8 cellular contexts compared by ENCODE assay signal in the genomic region with DNA sequence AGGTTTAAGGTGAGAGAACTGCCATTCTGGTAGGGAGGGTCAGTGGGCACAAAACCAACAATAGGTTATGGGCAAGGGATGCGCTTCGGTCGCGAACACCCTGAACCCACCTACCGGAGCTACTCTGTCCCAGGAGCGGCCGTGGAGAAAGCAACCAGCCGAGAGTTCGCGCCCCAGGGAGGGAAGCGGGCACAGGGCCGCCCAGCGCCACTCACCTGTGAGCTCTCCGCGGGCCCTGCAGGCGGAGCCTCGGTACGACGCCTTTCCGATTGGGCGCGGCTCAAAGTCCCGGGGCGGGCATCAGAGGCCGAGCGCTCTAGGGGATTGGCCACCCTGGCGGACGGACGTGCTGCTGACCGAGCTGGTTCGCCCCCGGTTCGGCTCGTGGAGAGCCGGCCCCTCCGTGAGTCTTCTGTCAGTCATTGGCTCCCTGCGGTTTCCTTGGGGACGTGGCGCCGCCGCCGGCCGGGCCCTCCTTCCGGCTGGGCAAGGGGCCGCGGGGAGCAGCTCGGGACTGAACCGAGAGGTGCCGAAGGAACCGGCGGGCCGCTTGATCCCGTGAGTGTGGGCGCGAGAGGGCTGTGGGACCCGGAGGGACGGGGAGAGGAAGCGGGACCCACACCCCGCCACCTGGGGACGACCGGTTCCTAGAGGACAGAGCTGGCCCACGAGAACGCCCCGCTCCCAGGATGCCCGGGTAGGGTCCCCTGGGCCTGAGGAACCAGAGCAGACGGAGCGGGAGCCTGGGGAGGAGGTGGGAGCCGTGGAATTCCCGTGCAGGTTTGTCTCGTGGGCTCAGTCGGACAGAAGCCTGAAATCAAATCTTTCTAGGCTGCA. TPM values are rescaled to one million over a fixed set of nuclear protein-coding genes. Genes with fewer than 3 reads are reported as not detected.
DNase-seq lines count a peak whose midpoint lies in the region; ATAC-seq and TF ChIP-seq lines count a peak whose summit lies in the region.

A gene with protein sequence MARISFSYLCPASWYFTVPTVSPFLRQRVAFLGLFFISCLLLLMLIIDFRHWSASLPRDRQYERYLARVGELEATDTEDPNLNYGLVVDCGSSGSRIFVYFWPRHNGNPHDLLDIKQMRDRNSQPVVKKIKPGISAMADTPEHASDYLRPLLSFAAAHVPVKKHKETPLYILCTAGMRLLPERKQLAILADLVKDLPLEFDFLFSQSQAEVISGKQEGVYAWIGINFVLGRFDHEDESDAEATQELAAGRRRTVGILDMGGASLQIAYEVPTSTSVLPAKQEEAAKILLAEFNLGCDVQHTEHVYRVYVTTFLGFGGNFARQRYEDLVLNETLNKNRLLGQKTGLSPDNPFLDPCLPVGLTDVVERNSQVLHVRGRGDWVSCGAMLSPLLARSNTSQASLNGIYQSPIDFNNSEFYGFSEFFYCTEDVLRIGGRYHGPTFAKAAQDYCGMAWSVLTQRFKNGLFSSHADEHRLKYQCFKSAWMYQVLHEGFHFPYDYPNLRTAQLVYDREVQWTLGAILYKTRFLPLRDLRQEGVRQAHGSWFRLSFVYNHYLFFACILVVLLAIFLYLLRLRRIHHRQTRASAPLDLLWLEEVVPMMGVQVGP (plus strand): TSS at position 479 of the 837 bp plus-strand sequence. CDS start 448 bp downstream, outside the sequence.

- H3K4me1 Mint-ChIP-seq in activated naive CD8-positive, alpha-beta T cell (ENCODE audit: low read depth): peaks cover 29% of the 10 kb centered on the region
- H3K4me1 Mint-ChIP-seq in glutamatergic neuron (ENCODE audit: low read depth, unreplicated experiment): peaks cover 4% of the 10 kb centered on the region

- no peaks in the 10 kb centered on the region for H3K9me3 ChIP-seq in osteoblast (ENCODE audit: low read depth, low read length)
- no peaks in the 10 kb centered on the region for H3K9me3 ChIP-seq in thymus (ENCODE audit: control insufficient read depth)

- H3K27me3 Mint-ChIP-seq in activated naive CD8-positive, alpha-beta T cell: peaks cover 7% of the 10 kb centered on the region
- peaks cover 4% of the 10 kb centered on the region for H3K27me3 Mint-ChIP-seq in glutamatergic neuron (ENCODE audit: unreplicated experiment)

- peaks cover 10% of the 10 kb centered on the region for H4K20me1 ChIP-seq in osteoblast (ENCODE audit: insufficient read depth, low read length)

- H3K36me3 ChIP-seq in osteoblast (ENCODE audit: insufficient read depth, low read length) (peaks cover 23% of the 10 kb centered on the region), thymus (ENCODE audit: control insufficient read depth, insufficient read depth) (no peaks in the 10 kb centered on the region)

- peak within 1 kb of the TSS; percentile 98 for H3K4me3 Mint-ChIP-seq in activated naive CD8-positive, alpha-beta T cell
- peak within 1 kb of the TSS; percentile 92 for H3K4me3 Mint-ChIP-seq in glutamatergic neuron (ENCODE audit: unreplicated experiment)

- H3K27me3 ChIP-seq in osteoblast (ENCODE audit: insufficient read depth, low read length) (no peaks in the 10 kb centered on the region), thymus (ENCODE audit: control insufficient read depth, insufficient read depth) (peaks cover 4% of the 10 kb centered on the region)

- H3K79me2 ChIP-seq in osteoblast (ENCODE audit: insufficient read depth, low read length): peaks cover 52% of the 10 kb centered on the region

- H3K4me1 ChIP-seq in osteoblast (ENCODE audit: insufficient read depth, low read length): peaks cover 36% of the 10 kb centered on the region
- peaks cover 9% of the 10 kb centered on the region for H3K4me1 ChIP-seq in thymus (ENCODE audit: control insufficient read depth, insufficient read depth, low read length)

- ATAC-seq in HG02610 (IDR thresholded peaks at IDR 0.05; ENCODE audit: unreplicated experiment) (peak; percentile 99), SK-N-SH treated with all-trans-retinoic acid at 6 μM for 48 hours (peak; percentile 99)

- H3K36me3 Mint-ChIP-seq in activated naive CD8-positive, alpha-beta T cell: no peaks in the 10 kb centered on the region
- H3K36me3 Mint-ChIP-seq in glutamatergic neuron (ENCODE audit: unreplicated experiment): no peaks in the 10 kb centered on the region

- H3K27ac ChIP-seq in osteoblast (ENCODE audit: low read depth, low read length) (peak within 1 kb of the TSS; percentile 78), thymus (ENCODE audit: low read depth) (peak within 1 kb of the TSS; percentile 71)

- peak within 1 kb of the TSS; percentile 97 for H3K4me2 ChIP-seq in osteoblast (ENCODE audit: insufficient read depth, low read length)

- under 1% methylated on average over 71 of the region's 71 CpGs for WGBS in thymus

- H3K27ac Mint-ChIP-seq in activated naive CD8-positive, alpha-beta T cell: peak within 1 kb of the TSS; percentile 87
- H3K27ac Mint-ChIP-seq in glutamatergic neuron (ENCODE audit: unreplicated experiment): peak within 1 kb of the TSS; percentile 19

- DNase-seq in GM10266 (ENCODE audit: extremely low spot score) (peak; percentile 97), NCI-H1092 treated with DMSO at 0.1 percent for 48 hours (lab: John Stamatoyannopoulos, UW) (peak; percentile 90), glutamatergic neuron (peak; percentile 95), osteoblast (ENCODE audit: insufficient read length, low spot score, missing footprints) (peak; percentile 98)

- TF ChIP-seq CTCF in GM10266 (IDR thresholded peaks at IDR 0.05; ENCODE audit: control insufficient read depth, insufficient read depth, low read depth, missing control alignments): no peak
- TF ChIP-seq CTCF in glutamatergic neuron (IDR thresholded peaks at IDR 0.05; ENCODE audit: partially characterized antibody, unreplicated experiment): peak; percentile 68
- TF ChIP-seq CTCF in osteoblast (IDR thresholded peaks at IDR 0.05; ENCODE audit: extremely low read depth, low read depth, low read length): peak; percentile 4

- H2AFZ ChIP-seq in osteoblast (ENCODE audit: low read length): peak within 1 kb of the TSS; percentile 93

- H3K4me3 ChIP-seq in osteoblast (ENCODE audit: insufficient read depth, low read length) (peak within 1 kb of the TSS; percentile 93), thymus (ENCODE audit: low read length) (peak within 1 kb of the TSS; percentile 76)

- H3K9me3 Mint-ChIP-seq in activated naive CD8-positive, alpha-beta T cell (ENCODE audit: low read depth): no peaks in the 10 kb centered on the region
- no peaks in the 10 kb centered on the region for H3K9me3 Mint-ChIP-seq in glutamatergic neuron (ENCODE audit: unreplicated experiment)

TF ChIP-seq in SK-N-SH treated with all-trans-retinoic acid at 6 μM for 48 hours, 23 proteins besides CTCF, POLR2A, EP300 and RAD21 (continues in another document):
- TF ChIP-seq CREB5 (CRISPR knock-in tag; IDR thresholded peaks at IDR 0.05; ENCODE audit: low read depth): no peak
- no peak for TF ChIP-seq ZC3H10 (CRISPR knock-in tag; IDR thresholded peaks at IDR 0.05)
- TF ChIP-seq, protein P1, sequence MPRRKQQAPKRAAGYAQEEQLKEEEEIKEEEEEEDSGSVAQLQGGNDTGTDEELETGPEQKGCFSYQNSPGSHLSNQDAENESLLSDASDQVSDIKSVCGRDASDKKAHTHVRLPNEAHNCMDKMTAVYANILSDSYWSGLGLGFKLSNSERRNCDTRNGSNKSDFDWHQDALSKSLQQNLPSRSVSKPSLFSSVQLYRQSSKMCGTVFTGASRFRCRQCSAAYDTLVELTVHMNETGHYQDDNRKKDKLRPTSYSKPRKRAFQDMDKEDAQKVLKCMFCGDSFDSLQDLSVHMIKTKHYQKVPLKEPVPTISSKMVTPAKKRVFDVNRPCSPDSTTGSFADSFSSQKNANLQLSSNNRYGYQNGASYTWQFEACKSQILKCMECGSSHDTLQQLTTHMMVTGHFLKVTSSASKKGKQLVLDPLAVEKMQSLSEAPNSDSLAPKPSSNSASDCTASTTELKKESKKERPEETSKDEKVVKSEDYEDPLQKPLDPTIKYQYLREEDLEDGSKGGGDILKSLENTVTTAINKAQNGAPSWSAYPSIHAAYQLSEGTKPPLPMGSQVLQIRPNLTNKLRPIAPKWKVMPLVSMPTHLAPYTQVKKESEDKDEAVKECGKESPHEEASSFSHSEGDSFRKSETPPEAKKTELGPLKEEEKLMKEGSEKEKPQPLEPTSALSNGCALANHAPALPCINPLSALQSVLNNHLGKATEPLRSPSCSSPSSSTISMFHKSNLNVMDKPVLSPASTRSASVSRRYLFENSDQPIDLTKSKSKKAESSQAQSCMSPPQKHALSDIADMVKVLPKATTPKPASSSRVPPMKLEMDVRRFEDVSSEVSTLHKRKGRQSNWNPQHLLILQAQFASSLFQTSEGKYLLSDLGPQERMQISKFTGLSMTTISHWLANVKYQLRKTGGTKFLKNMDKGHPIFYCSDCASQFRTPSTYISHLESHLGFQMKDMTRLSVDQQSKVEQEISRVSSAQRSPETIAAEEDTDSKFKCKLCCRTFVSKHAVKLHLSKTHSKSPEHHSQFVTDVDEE (CRISPR knock-in tag; IDR thresholded peaks at IDR 0.05): no peak
- no peak for TF ChIP-seq SNAI2 (CRISPR knock-in tag; IDR thresholded peaks at IDR 0.05)
- TF ChIP-seq BACH2 (CRISPR knock-in tag; IDR thresholded peaks at IDR 0.05; ENCODE audit: borderline replicate concordance): no peak
- TF ChIP-seq ZNF8 (CRISPR knock-in tag; IDR thresholded peaks at IDR 0.05): no peak
- no peak for TF ChIP-seq ZFP3 (CRISPR knock-in tag; IDR thresholded peaks at IDR 0.05)

RNA-seq across cellular contexts. Expression of the gene that starts here (rescaled TPM):
- 11.0 TPM for total RNA-seq in glutamatergic neuron (ENCODE audit: unreplicated experiment)
- 33.3 and 35.5 TPM in 2 replicates for total RNA-seq in osteoblast
- 1.4 TPM for polyA plus RNA-seq in thymus

Comparison
In these comparisons a context has a peak if more than half of its experiments do, and no peak if none do; other contexts are left out.
1. Peak in every context shown above with its lines: DNase-seq, ATAC-seq, H3K4me3 ChIP-seq and H3K27ac ChIP-seq.